ENCODE assay signal across 1 cellular context in genomic region chr17:49565948-49566491, GRCh38.
A peak's percentile ranks its signal among the peaks of the same experiment; 100 is the strongest.
TF ChIP-seq lines count a peak whose summit lies in the region.

No MANE protein-coding gene starts in this region.

TF ChIP-seq in HepG2, 621 proteins besides CTCF, POLR2A, EP300 and RAD21 (continued from another document and continues in another):
- no peak for TF ChIP-seq LCORL (IDR thresholded peaks at IDR 0.05)
- 0 out of 2 replicates have a peak, but pooled peaks have one; percentile 31 for TF ChIP-seq LCORL (CRISPR knock-in tag; IDR thresholded peaks at IDR 0.05)
- no peak for TF ChIP-seq MBD4 (IDR thresholded peaks at IDR 0.05; ENCODE audit: borderline replicate concordance, low read length)
- TF ChIP-seq PATZ1 (CRISPR knock-in tag; IDR thresholded peaks at IDR 0.05), result peak; percentile 47; the same call in 1 of the 2 replicates
- peak; percentile 59; the same call in 1 of the 2 replicates for TF ChIP-seq FOXA3 (CRISPR knock-in tag; IDR thresholded peaks at IDR 0.05)
- no peak for TF ChIP-seq ZNF878 (CRISPR knock-in tag; IDR thresholded peaks at IDR 0.05)
- no peak for TF ChIP-seq FOXK2 (IDR thresholded peaks at IDR 0.05)
- TF ChIP-seq ZNF431 (CRISPR knock-in tag; IDR thresholded peaks at IDR 0.05; ENCODE audit: borderline replicate concordance, low read depth), result 0 out of 2 replicates have a peak, but pooled peaks have one; percentile 25
- peak; percentile 36; the same call in 1 of the 2 replicates for TF ChIP-seq SAP130 (CRISPR knock-in tag; IDR thresholded peaks at IDR 0.05; ENCODE audit: low read depth)
- TF ChIP-seq ARNTL (CRISPR knock-in tag; IDR thresholded peaks at IDR 0.05), result no peak
- no peak for TF ChIP-seq DMTF1 (CRISPR knock-in tag; IDR thresholded peaks at IDR 0.05)
- TF ChIP-seq ZBTB37 (CRISPR knock-in tag; IDR thresholded peaks at IDR 0.05), result 0 out of 2 replicates have a peak, but pooled peaks have one; percentile 30
- TF ChIP-seq UBTF (CRISPR knock-in tag; IDR thresholded peaks at IDR 0.05), result peak; percentile 46; the same call in 1 of the 2 replicates
- peak; percentile 40 for TF ChIP-seq ARID5B (CRISPR knock-in tag; IDR thresholded peaks at IDR 0.05)
- TF ChIP-seq ZKSCAN8 (CRISPR knock-in tag; IDR thresholded peaks at IDR 0.05; ENCODE audit: borderline replicate concordance), result 0 out of 2 replicates have a peak, but pooled peaks have one; percentile 55
- TF ChIP-seq ZNF296 (CRISPR knock-in tag; conservative IDR thresholded peaks at IDR 0.05), result no peak
- TF ChIP-seq YEATS4 (CRISPR knock-in tag; IDR thresholded peaks at IDR 0.05; ENCODE audit: borderline replicate concordance), result no peak
- peak; percentile 33; the same call in 1 of the 2 replicates for TF ChIP-seq GATAD2A (CRISPR knock-in tag; IDR thresholded peaks at IDR 0.05)
- no peak for TF ChIP-seq NCOA2 (CRISPR knock-in tag; IDR thresholded peaks at IDR 0.05)
- TF ChIP-seq HNF1B (CRISPR knock-in tag; IDR thresholded peaks at IDR 0.05), result peak; percentile 42; the same call in 1 of the 2 replicates
- no peak for TF ChIP-seq RBFOX2 (IDR thresholded peaks at IDR 0.05; ENCODE audit: low read depth, low read length)
- no peak for TF ChIP-seq ZBTB34 (CRISPR knock-in tag; IDR thresholded peaks at IDR 0.05)
- TF ChIP-seq ETV5 (CRISPR knock-in tag; IDR thresholded peaks at IDR 0.05; ENCODE audit: borderline replicate concordance), result peak; percentile 26; the same call in 1 of the 2 replicates
- no peak for TF ChIP-seq STAT5B (CRISPR knock-in tag; IDR thresholded peaks at IDR 0.05)
- no peak for TF ChIP-seq XRCC5 (optimal IDR thresholded peaks at IDR 0.05; ENCODE audit: low read length)
- no peak for TF ChIP-seq NR2F2 (IDR thresholded peaks at IDR 0.05; ENCODE audit: borderline replicate concordance, low read depth)
- 0 out of 2 replicates have a peak, but pooled peaks have one; percentile 9 for TF ChIP-seq MLX (CRISPR knock-in tag; IDR thresholded peaks at IDR 0.05)
- no peak for TF ChIP-seq SSRP1 (CRISPR knock-in tag; IDR thresholded peaks at IDR 0.05)
- peak; percentile 48; the same call in 1 of the 2 replicates for TF ChIP-seq USF2 (IDR thresholded peaks at IDR 0.05; ENCODE audit: low read depth, low read length)
- TF ChIP-seq USF2 (CRISPR knock-in tag; IDR thresholded peaks at IDR 0.05; ENCODE audit: borderline replicate concordance), result peak; percentile 77; the same call in 1 of the 2 replicates
- no peak for TF ChIP-seq NCOA1 (CRISPR knock-in tag; IDR thresholded peaks at IDR 0.05)
- TF ChIP-seq U2AF2 (IDR thresholded peaks at IDR 0.05; ENCODE audit: low read depth, low read length), result no peak
- 0 out of 2 replicates have a peak, but pooled peaks have one; percentile 28 for TF ChIP-seq HBP1 (CRISPR knock-in tag; IDR thresholded peaks at IDR 0.05; ENCODE audit: low read depth)
- no peak for TF ChIP-seq TBX3 (IDR thresholded peaks at IDR 0.05; ENCODE audit: borderline replicate concordance)
- no peak for TF ChIP-seq FUBP1 (CRISPR knock-in tag; IDR thresholded peaks at IDR 0.05; ENCODE audit: borderline replicate concordance)
